ENCODE assay signal across 20 cellular contexts in the genomic region with DNA sequence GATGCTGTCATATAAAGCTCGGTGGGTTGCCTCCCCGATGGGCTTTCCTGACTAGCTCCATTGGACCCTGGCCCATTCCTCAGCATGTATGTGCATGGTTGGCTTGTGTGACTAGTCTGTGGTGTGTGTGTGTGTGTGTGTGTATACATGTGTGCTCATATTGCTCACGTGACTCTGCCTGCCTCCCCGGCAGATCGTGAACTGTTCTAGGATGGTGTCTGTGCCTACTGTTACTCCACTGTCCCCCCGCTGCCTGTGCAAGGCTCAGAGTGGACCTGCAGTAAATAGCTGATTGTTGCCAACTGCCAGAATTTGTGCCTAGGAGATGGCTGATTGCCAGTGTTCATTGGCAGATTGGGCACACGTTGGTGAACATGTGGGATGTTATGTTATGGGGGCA. TPM values are rescaled to one million over a fixed set of nuclear protein-coding genes. Genes with fewer than 3 reads are reported as not detected.
DNase-seq lines count a peak whose midpoint lies in the region; ATAC-seq, FAIRE-seq and TF ChIP-seq lines count a peak whose summit lies in the region.
"Had no signal": no experiment of that assay in that cellular context is flagged by ENCODE, and none has a peak within 500 bp of the region (broad histone marks: within the 10 kb centered on the region; RNA-seq: fewer than 3 reads in every experiment).

No MANE protein-coding gene starts in this region.

- no peak overlapping the region for H2BK15ac ChIP-seq in mesenchymal stem cell (ENCODE audit: low read depth, poor library complexity, severe bottlenecking)

- H3K23ac ChIP-seq in mesenchymal stem cell (ENCODE audit: low read length in 2 of 2): no peak overlapping the region

- H4K91ac ChIP-seq in mesenchymal stem cell (ENCODE audit: low read length): peak overlapping the region; percentile 3

- H3K4me2 ChIP-seq in mesenchymal stem cell (ENCODE audit: low read length, poor library complexity, severe bottlenecking): no peak overlapping the region
- H3K4me2 ChIP-seq: BLaER1 had no signal

- H3K27ac ChIP-seq in angular gyrus (ENCODE audit: low read depth, low read length) (peak overlapping the region; percentile 47), mesenchymal stem cell (ENCODE audit: low read length, poor library complexity, severe bottlenecking) (no peak overlapping the region), ascending aorta (no peak overlapping the region)
- H3K27ac ChIP-seq: BLaER1, SK-N-MC had no signal

- H2AK5ac ChIP-seq in mesenchymal stem cell (ENCODE audit: low read length, severe bottlenecking): no peak overlapping the region

- H2AFZ ChIP-seq in mesenchymal stem cell (ENCODE audit: low read depth, low read length): no peak overlapping the region

- no peaks in the 10 kb centered on the region for H3K4me1 Mint-ChIP-seq in activated T-cell treated with anti-CD3 and anti-CD28 coated beads, Interleukin-2, amount 50 U/mL, for 4 hours (ENCODE audit: low read depth)

- H3K27me3 Mint-ChIP-seq in activated T-cell treated with anti-CD3 and anti-CD28 coated beads, Interleukin-2, amount 50 U/mL, for 4 hours (ENCODE audit: low read depth): no peaks in the 10 kb centered on the region

- H3K4me1 ChIP-seq in mesenchymal stem cell (ENCODE audit: control insufficient read depth, insufficient read depth, low read depth, low read length): no peaks in the 10 kb centered on the region
- H3K4me1 ChIP-seq in ascending aorta: no peaks in the 10 kb centered on the region

- FAIRE-seq in urothelium cell line (lab: Jason Lieb, UNC): peak; percentile 93
- FAIRE-seq: GM12891, GM18507, RCC 7860 had no signal

- H3K27me3 ChIP-seq in mesenchymal stem cell (ENCODE audit: control insufficient read depth in 1 of 2, insufficient read depth in 1 of 2, low read length in 2 of 2): peaks cover 38 to 43% of the 10 kb centered on the region in 2 experiments
- H3K27me3 ChIP-seq in ascending aorta: no peaks in the 10 kb centered on the region
- H3K27me3 ChIP-seq: BLaER1 had no signal

- intact Hi-C loops in ascending aorta (cut with DNase I): no loop called here

- no peak overlapping the region for H2BK5ac ChIP-seq in mesenchymal stem cell (ENCODE audit: low read depth, low read length, poor library complexity, severe bottlenecking)

- H3K18ac ChIP-seq in mesenchymal stem cell (ENCODE audit: low read depth in 1 of 2, low read length in 2 of 2): no peak overlapping the region

- no peak overlapping the region for H3K14ac ChIP-seq in mesenchymal stem cell (ENCODE audit: low read length in 2 of 2)

- H2BK120ac ChIP-seq in mesenchymal stem cell (ENCODE audit: low read depth, low read length): no peak overlapping the region

- H2BK12ac ChIP-seq in mesenchymal stem cell (ENCODE audit: low read length in 2 of 2): no peak overlapping the region

- H3K9me3 ChIP-seq in mesenchymal stem cell (ENCODE audit: control insufficient read depth, low read length): no peaks in the 10 kb centered on the region
- H3K9me3 ChIP-seq in ascending aorta: no peaks in the 10 kb centered on the region
- H3K9me3 ChIP-seq: BLaER1 had no signal

- no peak overlapping the region for H3K4me3 Mint-ChIP-seq in activated T-cell treated with anti-CD3 and anti-CD28 coated beads, Interleukin-2, amount 50 U/mL, for 4 hours
- H3K4me3 Mint-ChIP-seq: CD8-positive, alpha-beta T cell had no signal

- H3K79me1 ChIP-seq in mesenchymal stem cell (replicated peaks; ENCODE audit: low read length, poor library complexity, severe bottlenecking): no peaks in the 10 kb centered on the region

- no peak overlapping the region for H3K4ac ChIP-seq in mesenchymal stem cell (ENCODE audit: low read depth in 1 of 2, low read length in 2 of 2)

- no peaks in the 10 kb centered on the region for H3K9me3 Mint-ChIP-seq in activated T-cell treated with anti-CD3 and anti-CD28 coated beads, Interleukin-2, amount 50 U/mL, for 4 hours
- H3K9me3 Mint-ChIP-seq: CD8-positive, alpha-beta T cell had no signal

- no peaks in the 10 kb centered on the region for H3K36me3 Mint-ChIP-seq in activated T-cell treated with anti-CD3 and anti-CD28 coated beads, Interleukin-2, amount 50 U/mL, for 4 hours (ENCODE audit: insufficient read depth)
- H3K36me3 Mint-ChIP-seq: CD8-positive, alpha-beta T cell had no signal

- 90% methylated on average over 7 of the region's 7 CpGs for WGBS in mesenchymal stem cell

- H3K4me3 ChIP-seq in mesenchymal stem cell (ENCODE audit: insufficient read depth in 1 of 2, low read depth in 1 of 2, low read length in 2 of 2) (no peak overlapping the region), ascending aorta (no peak overlapping the region)
- H3K4me3 ChIP-seq: BLaER1, SK-N-MC had no signal

- DNase-seq in NCI-H1105 treated with DMSO at 0.1 percent for 48 hours (lab: John Stamatoyannopoulos, UW): peak; percentile 51
- DNase-seq in NCI-H1105 (lab: John Stamatoyannopoulos, UW): no peak
- no peak for DNase-seq in mesenchymal stem cell
- no peak for DNase-seq in urothelium cell line (ENCODE audit: low spot score)
- no peak for DNase-seq in ascending aorta (ENCODE audit: low spot score in 2 of 2)
- DNase-seq in activated T-cell treated with anti-CD3 and anti-CD28 coated beads, Interleukin-2, amount 50 U/mL, for 4 hours: no peak
- DNase-seq: CD8-positive, alpha-beta T cell; GF-D8; GOT3; KG1; NCI-H146; Right ventricle myocardium superior had no signal

- H3K36me3 ChIP-seq in mesenchymal stem cell (ENCODE audit: control insufficient read depth in 1 of 2, insufficient read depth in 2 of 2, low read depth in 1 of 2, low read length in 2 of 2) (no peaks in the 10 kb centered on the region), ascending aorta (no peaks in the 10 kb centered on the region)
- H3K36me3 ChIP-seq: BLaER1 had no signal

- H4K8ac ChIP-seq in mesenchymal stem cell (ENCODE audit: low read length): no peak overlapping the region

- ATAC-seq in GM18861 (IDR thresholded peaks at IDR 0.05; ENCODE audit: unreplicated experiment): no peak
- no peak for ATAC-seq in activated T-cell treated with anti-CD3 and anti-CD28 coated beads, Interleukin-2, amount 50 U/mL, for 4 hours
- ATAC-seq: CD8-positive, alpha-beta T cell had no signal

- H3K9ac ChIP-seq in mesenchymal stem cell (ENCODE audit: low read length): no peak overlapping the region
- H3K9ac ChIP-seq: BLaER1 had no signal

- no peak for TF ChIP-seq CTCF in ascending aorta (IDR thresholded peaks at IDR 0.05)

RNA-seq across cellular contexts. Expression of a gene that starts 20.4 kb away (rescaled TPM):
- polyA plus RNA-seq in mesenchymal stem cell (2013, experiment 1 of 2): 0.04 TPM
- polyA plus RNA-seq in mesenchymal stem cell (2013, experiment 2 of 2): 0.04 TPM
- total RNA-seq in ascending aorta: 0.11 TPM
- total RNA-seq in activated T-cell treated with anti-CD3 and anti-CD28 coated beads, Interleukin-2, amount 50 U/mL, for 4 hours: under 1 TPM in 2 of 3 donors, not detected in 1; 0.05 to 0.10 TPM
- total RNA-seq: CD8-positive, alpha-beta T cell; NCI-H460; Right ventricle myocardium superior had no signal

RNA-seq across cellular contexts. Expression of a gene that starts 39.4 kb away (rescaled TPM):
- polyA plus RNA-seq in mesenchymal stem cell (2013, experiment 1 of 2): 0.17 TPM
- polyA plus RNA-seq in mesenchymal stem cell (2013, experiment 2 of 2): 0.23 TPM
- total RNA-seq in ascending aorta: 8.4 TPM
- total RNA-seq in activated T-cell treated with anti-CD3 and anti-CD28 coated beads, Interleukin-2, amount 50 U/mL, for 4 hours: 1 to 10 TPM; 6.4 to 8.1 (median 7.9) TPM

RNA-seq across cellular contexts. Expression of a gene that starts 58.5 kb away (rescaled TPM):
- polyA plus RNA-seq in mesenchymal stem cell (2013, experiment 1 of 2): not detected
- not detected for polyA plus RNA-seq in mesenchymal stem cell (2013, experiment 2 of 2)
- total RNA-seq in ascending aorta: not detected
- not detected for total RNA-seq in activated T-cell treated with anti-CD3 and anti-CD28 coated beads, Interleukin-2, amount 50 U/mL, for 4 hours
- total RNA-seq: CD8-positive, alpha-beta T cell; NCI-H460; Right ventricle myocardium superior had no signal
